ENCODE assay signal across 10 cellular contexts in genomic region chr3:74614133-74614967, GRCh38. TPM values are rescaled to one million over a fixed set of nuclear protein-coding genes. Genes with fewer than 3 reads are reported as not detected.
A peak's percentile ranks its signal among the peaks of the same experiment; 100 is the strongest.
DNase-seq lines count a peak whose midpoint lies in the region; ATAC-seq and TF ChIP-seq lines count a peak whose summit lies in the region.
"Had no signal": no experiment of that assay in that cellular context is flagged by ENCODE, and none has a peak within 500 bp of the region (broad histone marks: within the 10 kb centered on the region; RNA-seq: fewer than 3 reads in every experiment).

Gene CNTN3, minus strand, starts transcription at chr3:74614659. Its CDS starts 93,547 bp downstream, at chr3:74521112.

- H3K4me1 Mint-ChIP-seq in activated CD4-positive, alpha-beta T cell treated with anti-CD3 and anti-CD28 coated beads, Interleukin-2, amount 10 ng/mL, durations not matched to agents 7 days and 5 days: no peaks in the 10 kb centered on the region
- H3K4me1 Mint-ChIP-seq: IgD-negative memory B cell had no signal

- peak within 1 kb of the TSS; percentile 72 for H3K27ac ChIP-seq in C4-2B

- no peaks in the 10 kb centered on the region for H3K36me3 Mint-ChIP-seq in activated CD4-positive, alpha-beta T cell treated with anti-CD3 and anti-CD28 coated beads, Interleukin-2, amount 10 ng/mL, durations not matched to agents 7 days and 5 days (ENCODE audit: low read depth)
- H3K36me3 Mint-ChIP-seq: IgD-negative memory B cell had no signal

- no peaks in the 10 kb centered on the region for H3K9me3 Mint-ChIP-seq in activated CD4-positive, alpha-beta T cell treated with anti-CD3 and anti-CD28 coated beads, Interleukin-2, amount 10 ng/mL, durations not matched to agents 7 days and 5 days
- H3K9me3 Mint-ChIP-seq: stimulated activated naive CD8-positive, alpha-beta T cell treated with anti-CD3 and anti-CD28 coated beads, Interleukin-15, Interleukin-2, amounts not matched to agents 100 ng/mL and 50 ng/mL, for 24 hours had no signal

- TF ChIP-seq CTCF in C4-2B (conservative IDR thresholded peaks at IDR 0.05): no peak

- H3K4me3 Mint-ChIP-seq in activated CD4-positive, alpha-beta T cell treated with anti-CD3 and anti-CD28 coated beads, Interleukin-2, amount 10 ng/mL, durations not matched to agents 7 days and 5 days: no peak within 1 kb of the TSS
- H3K4me3 Mint-ChIP-seq: IgD-negative memory B cell; stimulated activated naive CD8-positive, alpha-beta T cell treated with anti-CD3 and anti-CD28 coated beads, Interleukin-15, Interleukin-2, amounts not matched to agents 100 ng/mL and 50 ng/mL, for 24 hours had no signal

- peaks cover 7% of the 10 kb centered on the region for H3K27me3 Mint-ChIP-seq in activated CD4-positive, alpha-beta T cell treated with anti-CD3 and anti-CD28 coated beads, Interleukin-2, amount 10 ng/mL, durations not matched to agents 7 days and 5 days

- DNase-seq in left cardiac atrium (peak; percentile 22), posterior cingulate gyrus (peak in 8 of 10 donors; percentile 17 to 88 (median 44)), SHP77 (lab: John Stamatoyannopoulos, UW) (no peak), T-helper 9 cell (no peak)
- no peak for DNase-seq in activated naive CD4-positive, alpha-beta T cell treated with anti-CD3 and anti-CD28 coated beads, Interleukin-2, amount 50 U/mL, for 16 hours
- DNase-seq in activated CD4-positive, alpha-beta T cell treated with anti-CD3 and anti-CD28 coated beads, Interleukin-2, amount 10 ng/mL, durations not matched to agents 7 days and 5 days: no peak

- ATAC-seq in SK-N-SH treated with all-trans-retinoic acid at 6 μM for 48 hours: peak; percentile 65
- peak; percentile 83 to 87 for ATAC-seq in left cardiac atrium

- H3K27ac Mint-ChIP-seq in activated CD4-positive, alpha-beta T cell treated with anti-CD3 and anti-CD28 coated beads, Interleukin-2, amount 10 ng/mL, durations not matched to agents 7 days and 5 days: no peak within 1 kb of the TSS
- H3K27ac Mint-ChIP-seq: IgD-negative memory B cell; stimulated activated naive CD8-positive, alpha-beta T cell treated with anti-CD3 and anti-CD28 coated beads, Interleukin-15, Interleukin-2, amounts not matched to agents 100 ng/mL and 50 ng/mL, for 24 hours had no signal

- POLR2A ChIA-PET in activated CD4-positive, alpha-beta T cell treated with anti-CD3 and anti-CD28 coated beads, Interleukin-2, amount 10 ng/mL, durations not matched to agents 7 days and 5 days (lab: Charles Lee): no interaction called here

- CTCF ChIA-PET in activated CD4-positive, alpha-beta T cell treated with anti-CD3 and anti-CD28 coated beads, Interleukin-2, amount 10 ng/mL, durations not matched to agents 7 days and 5 days (lab: Charles Lee): no interaction called here

- intact Hi-C loops in left cardiac atrium (cut with DNase I) (no loop called here), posterior cingulate gyrus (cut with DNase I) (loop anchor here (10.0 kb wide), 1 partner anchor 50 kb away; no protein-coding TSS in a partner anchor)

TF ChIP-seq in SK-N-SH treated with all-trans-retinoic acid at 6 μM for 48 hours, 23 proteins besides CTCF, POLR2A, EP300 and RAD21:
- TF ChIP-seq TCF4 (CRISPR knock-in tag; IDR thresholded peaks at IDR 0.05; ENCODE audit: borderline replicate concordance) (no peak), ZFP30 (CRISPR knock-in tag; IDR thresholded peaks at IDR 0.05) (no peak), ZNF70 (CRISPR knock-in tag; IDR thresholded peaks at IDR 0.05) (no peak), BACH2 (CRISPR knock-in tag; IDR thresholded peaks at IDR 0.05; ENCODE audit: borderline replicate concordance) (no peak), SNAI2 (CRISPR knock-in tag; IDR thresholded peaks at IDR 0.05) (no peak)
- TF ChIP-seq, protein P1, sequence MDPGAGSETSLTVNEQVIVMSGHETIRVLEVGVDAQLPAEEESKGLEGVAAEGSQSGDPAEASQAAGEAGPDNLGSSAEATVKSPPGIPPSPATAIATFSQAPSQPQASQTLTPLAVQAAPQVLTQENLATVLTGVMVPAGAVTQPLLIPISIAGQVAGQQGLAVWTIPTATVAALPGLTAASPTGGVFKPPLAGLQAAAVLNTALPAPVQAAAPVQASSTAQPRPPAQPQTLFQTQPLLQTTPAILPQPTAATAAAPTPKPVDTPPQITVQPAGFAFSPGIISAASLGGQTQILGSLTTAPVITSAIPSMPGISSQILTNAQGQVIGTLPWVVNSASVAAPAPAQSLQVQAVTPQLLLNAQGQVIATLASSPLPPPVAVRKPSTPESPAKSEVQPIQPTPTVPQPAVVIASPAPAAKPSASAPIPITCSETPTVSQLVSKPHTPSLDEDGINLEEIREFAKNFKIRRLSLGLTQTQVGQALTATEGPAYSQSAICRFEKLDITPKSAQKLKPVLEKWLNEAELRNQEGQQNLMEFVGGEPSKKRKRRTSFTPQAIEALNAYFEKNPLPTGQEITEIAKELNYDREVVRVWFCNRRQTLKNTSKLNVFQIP (CRISPR knock-in tag; IDR thresholded peaks at IDR 0.05; ENCODE audit: borderline replicate concordance, low read depth): no peak

RNA-seq across cellular contexts. Expression of gene CNTN3, which starts in this region (rescaled TPM):
- 1 to 10 TPM; 3.0 to 4.3 TPM for total RNA-seq in left cardiac atrium
- not detected for total RNA-seq in activated CD4-positive, alpha-beta T cell treated with anti-CD3 and anti-CD28 coated beads, Interleukin-2, amount 10 ng/mL, durations not matched to agents 7 days and 5 days

Comparison
In these comparisons a context has a peak if more than half of its experiments do, and no peak if none do; other contexts are left out.
1. DNase-seq: peak in left cardiac atrium (single experiment) and posterior cingulate gyrus (8 of 10); none in SHP77 (0 of 2), T-helper 9 cell (single experiment), activated naive CD4-positive, alpha-beta T cell treated with anti-CD3 and anti-CD28 coated beads, Interleukin-2, amount 50 U/mL, for 16 hours (single experiment) and activated CD4-positive, alpha-beta T cell treated with anti-CD3 and anti-CD28 coated beads, Interleukin-2, amount 10 ng/mL, durations not matched to agents 7 days and 5 days (single experiment).